In genomic region chr7:68547181-68547580, GRCh38 we compare ENCODE assay signal across 17 cellular contexts.
"Had no signal": no experiment of that assay in that cellular context is flagged by ENCODE, and none has a peak within 500 bp of the region (broad histone marks: within the 10 kb centered on the region; RNA-seq: fewer than 3 reads in every experiment).

No MANE protein-coding gene starts in this region.

- H3K36me3 Mint-ChIP-seq: activated naive CD4-positive, alpha-beta T cell treated with anti-CD3 and anti-CD28 coated beads, Interleukin-2, amount 10 ng/mL, durations not matched to agents 7 days and 5 days; neural progenitor cell had no signal

- H3K4me1 Mint-ChIP-seq: activated naive CD4-positive, alpha-beta T cell treated with anti-CD3 and anti-CD28 coated beads, Interleukin-2, amount 10 ng/mL, durations not matched to agents 7 days and 5 days; activated T-helper 17 cell treated with anti-CD3 and anti-CD28 coated beads, Interleukin-2, amount 50 U/mL, for 72 hours; neural progenitor cell had no signal

- H3K27me3 Mint-ChIP-seq: activated naive CD4-positive, alpha-beta T cell treated with anti-CD3 and anti-CD28 coated beads, Interleukin-2, amount 10 ng/mL, durations not matched to agents 7 days and 5 days had no signal

- H3K4me3 ChIP-seq: colonic mucosa, hepatocyte, left lung, neural progenitor cell, pancreas, sigmoid colon, stomach, thoracic aorta, upper lobe of right lung had no signal

- ATAC-seq: activated CD4-positive, CD25-positive, alpha-beta regulatory T cell treated with anti-CD3 and anti-CD28 coated beads, Interleukin-2, amount 50 U/mL, for 24 hours; activated T-helper 17 cell treated with anti-CD3 and anti-CD28 coated beads, Interleukin-2, amount 50 U/mL, for 72 hours; esophagus mucosa; left lung; pancreas; upper lobe of right lung had no signal

- H3K27ac Mint-ChIP-seq: activated naive CD4-positive, alpha-beta T cell treated with anti-CD3 and anti-CD28 coated beads, Interleukin-2, amount 10 ng/mL, durations not matched to agents 7 days and 5 days; activated T-helper 17 cell treated with anti-CD3 and anti-CD28 coated beads, Interleukin-2, amount 50 U/mL, for 72 hours; neural progenitor cell had no signal

- DNase-seq: activated naive CD4-positive, alpha-beta T cell treated with anti-CD3 and anti-CD28 coated beads, Interleukin-2, amount 10 ng/mL, durations not matched to agents 7 days and 5 days; activated T-cell treated with anti-CD3 and anti-CD28 coated beads for 4 hours; colonic mucosa; left lung; mammary epithelial cell; pancreas; sigmoid colon; stimulated activated CD4-positive, alpha-beta T cell treated with anti-CD3 and anti-CD28 coated beads, Interleukin-1b, Interleukin-23, amount 100 ng/mL, for 48 hours; stomach; T-helper 9 cell; upper lobe of right lung had no signal

- H3K9me3 ChIP-seq: colonic mucosa, left lung, pancreas, sigmoid colon, thoracic aorta, upper lobe of right lung had no signal

- H3K36me3 ChIP-seq: colonic mucosa, left lung, neural progenitor cell, pancreas, sigmoid colon, stomach, thoracic aorta, upper lobe of right lung had no signal

- H3K27ac ChIP-seq: colonic mucosa, hepatocyte, left lung, neural progenitor cell, pancreas, sigmoid colon, stomach, thoracic aorta, upper lobe of right lung had no signal

- H3K4me1 ChIP-seq: colonic mucosa, left lung, neural progenitor cell, pancreas, sigmoid colon, stomach, upper lobe of right lung had no signal

- H3K27me3 ChIP-seq: colonic mucosa, hepatocyte, left lung, neural progenitor cell, pancreas, sigmoid colon, stomach, upper lobe of right lung had no signal

- H2AFZ ChIP-seq: hepatocyte, neural progenitor cell had no signal

- H3K79me2 ChIP-seq: hepatocyte had no signal

- H3K9me3 Mint-ChIP-seq: neural progenitor cell had no signal

- H3K4me3 Mint-ChIP-seq: activated naive CD4-positive, alpha-beta T cell treated with anti-CD3 and anti-CD28 coated beads, Interleukin-2, amount 10 ng/mL, durations not matched to agents 7 days and 5 days; activated T-helper 17 cell treated with anti-CD3 and anti-CD28 coated beads, Interleukin-2, amount 50 U/mL, for 72 hours; neural progenitor cell had no signal

- H3K4me2 ChIP-seq: hepatocyte, neural progenitor cell had no signal
